In genomic region chr20:711526-711925, GRCh38 we compare ENCODE assay signal across 27 cellular contexts. TPM values are rescaled to one million over a fixed set of nuclear protein-coding genes. Genes with fewer than 3 reads are reported as not detected.
"Had no signal": no experiment of that assay in that cellular context is flagged by ENCODE, and none has a peak within 500 bp of the region (broad histone marks: within the 10 kb centered on the region; RNA-seq: fewer than 3 reads in every experiment).

No MANE protein-coding gene starts in this region.

- ATAC-seq: foreskin keratinocyte, left colon, psoas muscle had no signal

- H3K9me3 ChIP-seq: right lobe of liver had no signal

- H3K4me1 Mint-ChIP-seq: activated naive CD8-positive, alpha-beta T cell treated with anti-CD3 and anti-CD28 coated beads, Interleukin-2, amount 10 ng/mL, durations not matched to agents 7 days and 5 days had no signal

- H3K27me3 ChIP-seq: ovary had no signal

- FAIRE-seq: islet of Langerhans, urothelium cell line had no signal

- H3K27ac ChIP-seq: dorsolateral prefrontal cortex, epithelial cell of prostate, foreskin keratinocyte, ovary, psoas muscle, right lobe of liver, tibial artery, WERI-Rb-1 had no signal

- H3K36me3 ChIP-seq: ovary, right lobe of liver, tibial artery, WERI-Rb-1 had no signal

- H3K27ac Mint-ChIP-seq: activated naive CD8-positive, alpha-beta T cell treated with anti-CD3 and anti-CD28 coated beads, Interleukin-2, amount 10 ng/mL, durations not matched to agents 7 days and 5 days; activated T-helper 1 cell treated with anti-CD3 and anti-CD28 coated beads, Interleukin-12 subunit alpha, Interleukin-12 subunit beta, Interleukin-2, Interleukin-4 antibody, amounts not matched to agents 30 ng/mL and 10 ng/mL and 1 ng/mL, durations not matched to agents 14 hours and 24 hours and 36 hours; endodermal cell; T-helper 1 cell treated with Interleukin-12 subunit alpha and Interleukin-12 subunit beta and Interleukin-4 antibody, amounts not matched to agents 30 μg/mL and 1 μg/mL, for 36 hours had no signal

- H3K4me3 Mint-ChIP-seq: activated naive CD8-positive, alpha-beta T cell treated with anti-CD3 and anti-CD28 coated beads, Interleukin-2, amount 10 ng/mL, durations not matched to agents 7 days and 5 days; activated T-helper 1 cell treated with anti-CD3 and anti-CD28 coated beads, Interleukin-12 subunit alpha, Interleukin-12 subunit beta, Interleukin-2, Interleukin-4 antibody, amounts not matched to agents 30 ng/mL and 10 ng/mL and 1 ng/mL, durations not matched to agents 14 hours and 24 hours and 36 hours; endodermal cell; T-helper 1 cell treated with Interleukin-12 subunit alpha and Interleukin-12 subunit beta and Interleukin-4 antibody, amounts not matched to agents 30 μg/mL and 1 μg/mL, for 36 hours had no signal

- H3K4me3 ChIP-seq: dorsolateral prefrontal cortex, lung, ovary, psoas muscle, right lobe of liver, tibial artery had no signal

- H3K4me1 ChIP-seq: foreskin keratinocyte, psoas muscle, right lobe of liver had no signal

- DNase-seq: activated CD4-positive, alpha-beta T cell treated with anti-CD3 and anti-CD28 coated beads for 1 hour; activated naive CD4-positive, alpha-beta T cell treated with Interleukin-2 at 50 U/mL for 16 hours; activated naive CD8-positive, alpha-beta T cell treated with anti-CD3 and anti-CD28 coated beads, Interleukin-2, amount 10 ng/mL, durations not matched to agents 7 days and 5 days; activated T-cell treated with anti-CD3 and anti-CD28 coated beads for 4 hours; amygdala; caudate nucleus; endodermal cell; foreskin keratinocyte; hippocampal formation; left colon; midbrain; nephron progenitor cell; ovary; psoas muscle; right lobe of liver; stimulated activated naive CD4-positive, alpha-beta T cell; tibial artery; WERI-Rb-1 had no signal

RNA-seq across cellular contexts. Expression of gene SCRT2, which starts 35.9 kb away (rescaled TPM):
- total RNA-seq: activated naive CD8-positive, alpha-beta T cell treated with anti-CD3 and anti-CD28 coated beads, Interleukin-2, amount 10 ng/mL, durations not matched to agents 7 days and 5 days; activated T-helper 1 cell treated with anti-CD3 and anti-CD28 coated beads, Interleukin-12 subunit alpha, Interleukin-12 subunit beta, Interleukin-2, Interleukin-4 antibody, amounts not matched to agents 30 ng/mL and 10 ng/mL and 1 ng/mL, durations not matched to agents 14 hours and 24 hours and 36 hours; endodermal cell; fibroblast of lung; foreskin keratinocyte; left colon; lung; ovary; psoas muscle; right lobe of liver; subcutaneous adipose tissue had no signal
- polyA plus RNA-seq: fibroblast of lung, foreskin keratinocyte, lung, ovary, psoas muscle had no signal

RNA-seq across cellular contexts. Expression of gene SLC52A3, which starts 56.8 kb away (rescaled TPM):
- total RNA-seq: activated naive CD8-positive, alpha-beta T cell treated with anti-CD3 and anti-CD28 coated beads, Interleukin-2, amount 10 ng/mL, durations not matched to agents 7 days and 5 days; activated T-helper 1 cell treated with anti-CD3 and anti-CD28 coated beads, Interleukin-12 subunit alpha, Interleukin-12 subunit beta, Interleukin-2, Interleukin-4 antibody, amounts not matched to agents 30 ng/mL and 10 ng/mL and 1 ng/mL, durations not matched to agents 14 hours and 24 hours and 36 hours; fibroblast of lung had no signal
- polyA plus RNA-seq: fibroblast of lung had no signal
